Comparison of ENCODE assay signal across 1 cellular context in genomic region chr14:105480807-105481801, GRCh38.
A peak's percentile ranks its signal among the peaks of the same experiment; 100 is the strongest.
TF ChIP-seq lines count a peak whose summit lies in the region.

No MANE protein-coding gene starts in this region.

TF ChIP-seq in K562, 482 proteins besides CTCF, POLR2A, EP300 and RAD21 (continues in another document):
- TF ChIP-seq HMGXB4 (CRISPR knock-in tag; IDR thresholded peaks at IDR 0.05) (no peak), ZNF280B (CRISPR knock-in tag; IDR thresholded peaks at IDR 0.05) (no peak), PURB (CRISPR knock-in tag; IDR thresholded peaks at IDR 0.05; ENCODE audit: low read depth) (no peak), ARNT (IDR thresholded peaks at IDR 0.05) (no peak), CBX1 (IDR thresholded peaks at IDR 0.05; ENCODE audit: low read depth) (peak; percentile 54; the same call in 1 of the 2 replicates), CHD2 (IDR thresholded peaks at IDR 0.05; ENCODE audit: low read depth, low read length) (peak; percentile 57; the same call in 1 of the 2 replicates), U2AF2 (optimal IDR thresholded peaks at IDR 0.05; ENCODE audit: low read depth, low read length) (no peak), ZNF121 (CRISPR knock-in tag; conservative IDR thresholded peaks at IDR 0.05) (no peak), ZNF57 (CRISPR knock-in tag; IDR thresholded peaks at IDR 0.05) (no peak), KAT7 (CRISPR knock-in tag; IDR thresholded peaks at IDR 0.05; ENCODE audit: borderline replicate concordance) (no peak), NRF1 (conservative IDR thresholded peaks at IDR 0.05 in 1 of 2, IDR thresholded peaks at IDR 0.05 in 1 of 2) (peak in 1 of 2 experiments; percentile 40; a peak in 2 of 4 replicates), ZNF184 (CRISPR knock-in tag; IDR thresholded peaks at IDR 0.05) (no peak), DACH1 (IDR thresholded peaks at IDR 0.05; ENCODE audit: partially characterized antibody) (no peak), RHOXF2B (CRISPR knock-in tag; conservative IDR thresholded peaks at IDR 0.05) (no peak), ZNF408 (CRISPR knock-in tag; IDR thresholded peaks at IDR 0.05; ENCODE audit: low read depth) (no peak), CCNT2 (IDR thresholded peaks at IDR 0.05; ENCODE audit: borderline replicate concordance, extremely low read depth, insufficient read length, low read depth, low read length) (no peak), ZBED1 (IDR thresholded peaks at IDR 0.05) (no peak), SIX5 (IDR thresholded peaks at IDR 0.05; ENCODE audit: borderline replicate concordance in 1 of 2, insufficient read depth in 1 of 2, low read depth in 1 of 2, low read length in 2 of 2) (no peak), ZNF398 (CRISPR knock-in tag; IDR thresholded peaks at IDR 0.05) (no peak), GATAD2B (IDR thresholded peaks at IDR 0.05; ENCODE audit: borderline replicate concordance) (no peak; the same call in 1 of the 2 replicates), NBN (IDR thresholded peaks at IDR 0.05; ENCODE audit: low read depth) (peak; percentile 61; the same call in 1 of the 2 replicates), AFF4 (CRISPR knock-in tag; IDR thresholded peaks at IDR 0.05) (no peak), KDM1A (IDR thresholded peaks at IDR 0.05) (no peak), ZNF780A (CRISPR knock-in tag; IDR thresholded peaks at IDR 0.05) (no peak), STAG1 (CRISPR knock-in tag; IDR thresholded peaks at IDR 0.05; ENCODE audit: borderline replicate concordance) (no peak), BDP1 (IDR thresholded peaks at IDR 0.05; ENCODE audit: insufficient read depth, insufficient read length) (no peak), DDX20 (tag; IDR thresholded peaks at IDR 0.05; ENCODE audit: low read depth) (no peak), ESRRA (IDR thresholded peaks at IDR 0.05; ENCODE audit: borderline replicate concordance, low read depth) (peak; percentile 23; the same call in 1 of the 2 replicates), ZNF644 (tag; IDR thresholded peaks at IDR 0.05; ENCODE audit: low read depth) (no peak), ZBTB43 (CRISPR knock-in tag; IDR thresholded peaks at IDR 0.05) (0 out of 2 replicates have a peak, but pooled peaks have one; percentile 82), ZNF347 (CRISPR knock-in tag; IDR thresholded peaks at IDR 0.05; ENCODE audit: low read depth) (no peak), EHMT2 (IDR thresholded peaks at IDR 0.05) (peak; percentile 24; the same call in 1 of the 2 replicates), TCFL5 (CRISPR knock-in tag; conservative IDR thresholded peaks at IDR 0.05) (no peak), MEF2D (tag; conservative IDR thresholded peaks at IDR 0.05; ENCODE audit: low read depth) (no peak), LCOR (CRISPR knock-in tag; IDR thresholded peaks at IDR 0.05) (peak; percentile 46; the same call in 1 of the 2 replicates), PREB (CRISPR knock-in tag; IDR thresholded peaks at IDR 0.05) (no peak), POU5F1 (IDR thresholded peaks at IDR 0.05; ENCODE audit: borderline replicate concordance, low read depth, low read length, partially characterized antibody) (no peak), BMI1 (IDR thresholded peaks at IDR 0.05; ENCODE audit: low read length) (no peak), FOXM1 (IDR thresholded peaks at IDR 0.05; ENCODE audit: low read depth) (no peak), FOXM1 (CRISPR knock-in tag; IDR thresholded peaks at IDR 0.05; ENCODE audit: low read depth) (no peak), ZKSCAN8 (CRISPR knock-in tag; IDR thresholded peaks at IDR 0.05) (no peak), NCOA4 (IDR thresholded peaks at IDR 0.05; ENCODE audit: partially characterized antibody) (no peak), ZNF830 (CRISPR knock-in tag; IDR thresholded peaks at IDR 0.05) (no peak)
- TF ChIP-seq, protein P1, sequence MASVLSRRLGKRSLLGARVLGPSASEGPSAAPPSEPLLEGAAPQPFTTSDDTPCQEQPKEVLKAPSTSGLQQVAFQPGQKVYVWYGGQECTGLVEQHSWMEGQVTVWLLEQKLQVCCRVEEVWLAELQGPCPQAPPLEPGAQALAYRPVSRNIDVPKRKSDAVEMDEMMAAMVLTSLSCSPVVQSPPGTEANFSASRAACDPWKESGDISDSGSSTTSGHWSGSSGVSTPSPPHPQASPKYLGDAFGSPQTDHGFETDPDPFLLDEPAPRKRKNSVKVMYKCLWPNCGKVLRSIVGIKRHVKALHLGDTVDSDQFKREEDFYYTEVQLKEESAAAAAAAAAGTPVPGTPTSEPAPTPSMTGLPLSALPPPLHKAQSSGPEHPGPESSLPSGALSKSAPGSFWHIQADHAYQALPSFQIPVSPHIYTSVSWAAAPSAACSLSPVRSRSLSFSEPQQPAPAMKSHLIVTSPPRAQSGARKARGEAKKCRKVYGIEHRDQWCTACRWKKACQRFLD (CRISPR knock-in tag; IDR thresholded peaks at IDR 0.05): no peak
- TF ChIP-seq, protein P2, sequence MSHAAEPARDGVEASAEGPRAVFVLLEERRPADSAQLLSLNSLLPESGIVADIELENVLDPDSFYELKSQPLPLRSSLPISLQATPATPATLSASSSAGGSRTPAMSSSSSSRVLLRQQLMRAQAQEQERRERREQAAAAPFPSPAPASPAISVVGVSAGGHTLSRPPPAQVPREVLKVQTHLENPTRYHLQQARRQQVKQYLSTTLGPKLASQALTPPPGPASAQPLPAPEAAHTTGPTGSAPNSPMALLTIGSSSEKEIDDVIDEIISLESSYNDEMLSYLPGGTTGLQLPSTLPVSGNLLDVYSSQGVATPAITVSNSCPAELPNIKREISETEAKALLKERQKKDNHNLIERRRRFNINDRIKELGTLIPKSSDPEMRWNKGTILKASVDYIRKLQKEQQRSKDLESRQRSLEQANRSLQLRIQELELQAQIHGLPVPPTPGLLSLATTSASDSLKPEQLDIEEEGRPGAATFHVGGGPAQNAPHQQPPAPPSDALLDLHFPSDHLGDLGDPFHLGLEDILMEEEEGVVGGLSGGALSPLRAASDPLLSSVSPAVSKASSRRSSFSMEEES (CRISPR knock-in tag; IDR thresholded peaks at IDR 0.05): no peak
- TF ChIP-seq, protein P3, sequence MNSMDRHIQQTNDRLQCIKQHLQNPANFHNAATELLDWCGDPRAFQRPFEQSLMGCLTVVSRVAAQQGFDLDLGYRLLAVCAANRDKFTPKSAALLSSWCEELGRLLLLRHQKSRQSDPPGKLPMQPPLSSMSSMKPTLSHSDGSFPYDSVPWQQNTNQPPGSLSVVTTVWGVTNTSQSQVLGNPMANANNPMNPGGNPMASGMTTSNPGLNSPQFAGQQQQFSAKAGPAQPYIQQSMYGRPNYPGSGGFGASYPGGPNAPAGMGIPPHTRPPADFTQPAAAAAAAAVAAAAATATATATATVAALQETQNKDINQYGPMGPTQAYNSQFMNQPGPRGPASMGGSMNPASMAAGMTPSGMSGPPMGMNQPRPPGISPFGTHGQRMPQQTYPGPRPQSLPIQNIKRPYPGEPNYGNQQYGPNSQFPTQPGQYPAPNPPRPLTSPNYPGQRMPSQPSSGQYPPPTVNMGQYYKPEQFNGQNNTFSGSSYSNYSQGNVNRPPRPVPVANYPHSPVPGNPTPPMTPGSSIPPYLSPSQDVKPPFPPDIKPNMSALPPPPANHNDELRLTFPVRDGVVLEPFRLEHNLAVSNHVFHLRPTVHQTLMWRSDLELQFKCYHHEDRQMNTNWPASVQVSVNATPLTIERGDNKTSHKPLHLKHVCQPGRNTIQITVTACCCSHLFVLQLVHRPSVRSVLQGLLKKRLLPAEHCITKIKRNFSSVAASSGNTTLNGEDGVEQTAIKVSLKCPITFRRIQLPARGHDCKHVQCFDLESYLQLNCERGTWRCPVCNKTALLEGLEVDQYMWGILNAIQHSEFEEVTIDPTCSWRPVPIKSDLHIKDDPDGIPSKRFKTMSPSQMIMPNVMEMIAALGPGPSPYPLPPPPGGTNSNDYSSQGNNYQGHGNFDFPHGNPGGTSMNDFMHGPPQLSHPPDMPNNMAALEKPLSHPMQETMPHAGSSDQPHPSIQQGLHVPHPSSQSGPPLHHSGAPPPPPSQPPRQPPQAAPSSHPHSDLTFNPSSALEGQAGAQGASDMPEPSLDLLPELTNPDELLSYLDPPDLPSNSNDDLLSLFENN (IDR thresholded peaks at IDR 0.05; ENCODE audit: low read depth in 2 of 2, low read length in 2 of 2): 0 out of 4 replicates have a peak, but pooled peaks of 1 of the 2 experiments have one; percentile 19
- TF ChIP-seq, protein P4, sequence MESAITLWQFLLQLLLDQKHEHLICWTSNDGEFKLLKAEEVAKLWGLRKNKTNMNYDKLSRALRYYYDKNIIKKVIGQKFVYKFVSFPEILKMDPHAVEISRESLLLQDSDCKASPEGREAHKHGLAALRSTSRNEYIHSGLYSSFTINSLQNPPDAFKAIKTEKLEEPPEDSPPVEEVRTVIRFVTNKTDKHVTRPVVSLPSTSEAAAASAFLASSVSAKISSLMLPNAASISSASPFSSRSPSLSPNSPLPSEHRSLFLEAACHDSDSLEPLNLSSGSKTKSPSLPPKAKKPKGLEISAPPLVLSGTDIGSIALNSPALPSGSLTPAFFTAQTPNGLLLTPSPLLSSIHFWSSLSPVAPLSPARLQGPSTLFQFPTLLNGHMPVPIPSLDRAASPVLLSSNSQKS (CRISPR knock-in tag; IDR thresholded peaks at IDR 0.05): no peak
